8 cellular contexts compared by ENCODE assay signal in genomic region chr5:78361226-78361993, GRCh38. TPM values are rescaled to one million over a fixed set of nuclear protein-coding genes. Genes with fewer than 3 reads are reported as not detected.
DNase-seq lines count a peak whose midpoint lies in the region; ATAC-seq, FAIRE-seq and TF ChIP-seq lines count a peak whose summit lies in the region.

No MANE protein-coding gene starts in this region.

- TF ChIP-seq CTCF in A549 (IDR thresholded peaks at IDR 0.05) (peak; percentile 18; the same call in 1 of the 3 replicates), GM12864 (IDR thresholded peaks at IDR 0.05; ENCODE audit: low read depth, low read length, missing control alignments) (peak; percentile 45)

- CTCF ChIA-PET in A549 (lab: Yijun Ruan, JAX): interaction anchor here (0.8 to 1.8 kb wide), 7 partner anchors 10 to 604 kb away, joined by 3 to 7 read pairs (median 4); partner anchors contain the start of gene AP3B1

- ATAC-seq in A549: peak; percentile 41 to 51
- ATAC-seq in GM21717 (IDR thresholded peaks at IDR 0.05; ENCODE audit: unreplicated experiment): no peak

- TF ChIP-seq POLR2A in A549 (IDR thresholded peaks at IDR 0.05; ENCODE audit: low read length): no peak

- no peaks in the 10 kb centered on the region for H3K9me3 ChIP-seq in A549
- H3K9me3 ChIP-seq in mononuclear cell (ENCODE audit: low read depth, low read length): no peaks in the 10 kb centered on the region

- peak in 1 of 2 experiments; percentile 10; a peak in 1 of 5 replicates for TF ChIP-seq RAD21 in A549 (conservative IDR thresholded peaks at IDR 0.05 in 1 of 2, IDR thresholded peaks at IDR 0.05 in 1 of 2)

- H3K4me2 ChIP-seq in A549: peak overlapping the region; percentile 87

- peak; percentile 55 to 68 for DNase-seq in A549 (ENCODE audit: low read depth in 1 of 2, low spot score in 1 of 2)
- no peak for DNase-seq in GM12864 (ENCODE audit: low read depth)
- DNase-seq in NCI-H1417 (lab: John Stamatoyannopoulos, UW): peak; percentile 37 to 83 (median 66)
- peak; percentile 76 for DNase-seq in SW480 (ENCODE audit: low spot score)
- peak; percentile 12 for DNase-seq in epithelial cell of prostate (ENCODE audit: low read depth, low spot score)

- H3K4me1 ChIP-seq in A549 (peaks cover 18% of the 10 kb centered on the region), mononuclear cell (ENCODE audit: insufficient read depth, low read length) (peaks cover 26% of the 10 kb centered on the region), urinary bladder (ENCODE audit: insufficient read depth) (no peaks in the 10 kb centered on the region)

- H3K36me3 ChIP-seq in urinary bladder (ENCODE audit: insufficient read depth): no peaks in the 10 kb centered on the region

- H3K27me3 ChIP-seq in mononuclear cell (ENCODE audit: insufficient read depth, low read length): no peaks in the 10 kb centered on the region

- TF ChIP-seq EP300 in A549 (IDR thresholded peaks at IDR 0.05): no peak

- 4% methylated on average over 15 of the region's 15 CpGs for WGBS in A549 (ENCODE audit: missing lambda C conversion rate)
- WGBS in urinary bladder: 4% methylated on average over 15 of the region's 15 CpGs

- H3K4me3 ChIP-seq in A549 (peak overlapping the region; percentile 96), GM12864 (ENCODE audit: low read depth, low read length) (peak overlapping the region; percentile 90), mononuclear cell (ENCODE audit: low read length) (peak overlapping the region; percentile 93), urinary bladder (ENCODE audit: low read depth, low read length) (peak overlapping the region; percentile 74)

- H3K27ac ChIP-seq in A549 (peak overlapping the region; percentile 96 to 98), epithelial cell of prostate (peak overlapping the region; percentile 88), urinary bladder (ENCODE audit: low read depth) (no peak overlapping the region)

- POLR2A ChIA-PET in A549 (lab: Yijun Ruan, JAX): interaction anchor here (0.6 to 1.7 kb wide), 5 partner anchors 11 to 1164 kb away, joined by 3 to 34 read pairs (median 3); partner anchors contain the start of gene AP3B1

- no peak for FAIRE-seq in A549 (lab: Jason Lieb, UNC)

TF ChIP-seq in A549, 52 proteins besides CTCF, POLR2A, EP300 and RAD21:
- no peak for TF ChIP-seq RNF2 (IDR thresholded peaks at IDR 0.05; ENCODE audit: borderline replicate concordance, low read depth)
- TF ChIP-seq HOXB5 (CRISPR knock-in tag; IDR thresholded peaks at IDR 0.05): no peak
- TF ChIP-seq, protein P1, sequence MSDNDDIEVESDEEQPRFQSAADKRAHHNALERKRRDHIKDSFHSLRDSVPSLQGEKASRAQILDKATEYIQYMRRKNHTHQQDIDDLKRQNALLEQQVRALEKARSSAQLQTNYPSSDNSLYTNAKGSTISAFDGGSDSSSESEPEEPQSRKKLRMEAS (IDR thresholded peaks at IDR 0.05): peak; percentile 52; the same call in 1 of the 2 replicates
- TF ChIP-seq EHF (CRISPR knock-in tag; IDR thresholded peaks at IDR 0.05): no peak

RNA-seq across cellular contexts. Expression of gene SCAMP1, which starts 1.0 kb away (rescaled TPM):
- polyA plus RNA-seq in A549 (2011; rRNA removed) (42.2 and 47.4 TPM in 2 replicates), A549 (2017; fragmentation: RNase III; extraction: RNeasy Plus Mini Kit Qiagen cat#74134 plus additional on column Dnase treatment) (21.3 to 23.8 TPM (median 22.5 TPM) in 3 replicates), urinary bladder (23.9 TPM)
- 5.6 and 7.8 TPM in 2 replicates for polyA plus RNA-seq in A549 (2012; cell fraction: cytosol; rRNA removed)
- 3.3 and 4.0 TPM in 2 replicates for polyA plus RNA-seq in A549 (2012; cell fraction: nucleus; rRNA removed)
- polyA minus RNA-seq in A549 (2011; rRNA and poly(A)+ RNA removed): 36.9 and 47.9 TPM in 2 replicates
- total RNA-seq in mononuclear cell (24.9 TPM), urinary bladder (97.5 TPM)
